In genomic region chr15:47374222-47374621, GRCh38 we compare ENCODE assay signal across 1 cellular context.
TF ChIP-seq lines count a peak whose summit lies in the region.

No MANE protein-coding gene starts in this region.

TF ChIP-seq in IMR-90, 13 proteins besides CTCF, POLR2A, EP300 and RAD21:
- TF ChIP-seq RCOR1 (IDR thresholded peaks at IDR 0.05; ENCODE audit: insufficient replicate concordance, low read length) (no peak), SMC3 (IDR thresholded peaks at IDR 0.05; ENCODE audit: low read depth, low read length) (peak; percentile 43)
